In genomic region chr14:80055912-80056801, GRCh38 we compare ENCODE assay signal across 8 cellular contexts.
DNase-seq lines count a peak whose midpoint lies in the region; ATAC-seq, FAIRE-seq and TF ChIP-seq lines count a peak whose summit lies in the region.

No MANE protein-coding gene starts in this region.

- no peaks in the 10 kb centered on the region for H3K4me1 ChIP-seq in right atrium auricular region
- H3K4me1 ChIP-seq in adipocyte (ENCODE audit: control insufficient read depth, insufficient read depth, low read length): peaks cover 18% of the 10 kb centered on the region
- no peaks in the 10 kb centered on the region for H3K4me1 ChIP-seq in right cardiac atrium (ENCODE audit: control insufficient read depth, insufficient read depth, low read length)
- no peaks in the 10 kb centered on the region for H3K4me1 ChIP-seq in small intestine (ENCODE audit: control insufficient read depth in 2 of 2, insufficient read depth in 1 of 2, low read depth in 1 of 2, low read length in 1 of 2)

- H3K9ac ChIP-seq in adipocyte (ENCODE audit: low read length): peak overlapping the region; percentile 30

- H3K27ac ChIP-seq in right atrium auricular region: no peak overlapping the region
- no peak overlapping the region for H3K27ac ChIP-seq in right cardiac atrium (ENCODE audit: low read length)
- no peak overlapping the region for H3K27ac ChIP-seq in small intestine (ENCODE audit: low read depth in 1 of 2, low read length in 1 of 2)

- ATAC-seq in Right ventricle myocardium superior (ENCODE audit: poor library complexity) (peak; percentile 55), right cardiac atrium (peak; percentile 21 to 52), HG02678 (IDR thresholded peaks at IDR 0.05; ENCODE audit: unreplicated experiment) (no peak), GM18870 (IDR thresholded peaks at IDR 0.05; ENCODE audit: unreplicated experiment) (no peak)

- FAIRE-seq in small intestine (lab: Jason Lieb, UNC): no peak

- H3K36me3 ChIP-seq in right atrium auricular region (no peaks in the 10 kb centered on the region), adipocyte (ENCODE audit: control insufficient read depth, insufficient read depth, low read length, severe bottlenecking) (no peaks in the 10 kb centered on the region), small intestine (ENCODE audit: control insufficient read depth in 2 of 2, insufficient read depth in 2 of 2, low read length in 2 of 2) (no peaks in the 10 kb centered on the region)

- H3K27me3 ChIP-seq in right atrium auricular region (no peaks in the 10 kb centered on the region), adipocyte (replicated peaks; ENCODE audit: control insufficient read depth, insufficient read depth, low read length) (no peaks in the 10 kb centered on the region), right cardiac atrium (ENCODE audit: control insufficient read depth, insufficient read depth) (no peaks in the 10 kb centered on the region), small intestine (ENCODE audit: control insufficient read depth in 2 of 2, insufficient read depth in 2 of 2, low read length in 2 of 2) (no peaks in the 10 kb centered on the region)

- peak in 1 of 2 donors; percentile 74 for TF ChIP-seq CTCF in right atrium auricular region (IDR thresholded peaks at IDR 0.05)

- WGBS in right cardiac atrium: 45% methylated on average over 8 of the region's 8 CpGs
- WGBS in small intestine, 3 donors: 49 to 55% (median 50%) methylated on average over 8 of the region's 8 CpGs

- H3K4me3 ChIP-seq in right atrium auricular region: no peak overlapping the region
- peak overlapping the region; percentile 44 for H3K4me3 ChIP-seq in adipocyte (ENCODE audit: low read length)
- no peak overlapping the region for H3K4me3 ChIP-seq in right cardiac atrium (ENCODE audit: low read length)
- H3K4me3 ChIP-seq in small intestine (ENCODE audit: low read depth in 1 of 2, low read length in 2 of 2): no peak overlapping the region

- H3K9me3 ChIP-seq in right atrium auricular region (peaks cover 0 to 10% of the 10 kb centered on the region in 2 donors), adipocyte (ENCODE audit: control insufficient read depth, low read length) (peaks cover 3% of the 10 kb centered on the region), right cardiac atrium (ENCODE audit: control insufficient read depth, low read length) (no peaks in the 10 kb centered on the region), small intestine (ENCODE audit: control insufficient read depth, low read depth) (no peaks in the 10 kb centered on the region)

- intact Hi-C loops in Right ventricle myocardium superior (cut with DNase I) (loop anchor here (5.0 kb wide), 1 partner anchor 796 kb away; no protein-coding TSS in a partner anchor), right cardiac atrium (cut with DNase I) (loop anchor here in 1 of 4 donors (10.0 kb wide), 1 partner anchor 789 kb away; no protein-coding TSS in a partner anchor)

- DNase-seq in Right ventricle myocardium superior: peak; percentile 20
- DNase-seq in right atrium auricular region (ENCODE audit: low spot score): no peak
- DNase-seq in NCI-H1694 treated with DMSO at 0.1 percent for 48 hours (lab: John Stamatoyannopoulos, UW): peak; percentile 82
- peak; percentile 87 for DNase-seq in adipocyte (ENCODE audit: low read depth)
- peak in 2 of 3 donors; percentile 11 to 19 for DNase-seq in right cardiac atrium
- DNase-seq in small intestine: peak; percentile 21

Comparison
In these comparisons a context has a peak if more than half of its experiments do, and no peak if none do; other contexts are left out.
1. ATAC-seq: peak in Right ventricle myocardium superior (single experiment) and right cardiac atrium (2 of 2); none in HG02678 (single experiment) and GM18870 (single experiment).